Comparison of ENCODE assay signal across 16 cellular contexts in genomic region chr1:179001451-179001850, GRCh38. TPM values are rescaled to one million over a fixed set of nuclear protein-coding genes. Genes with fewer than 3 reads are reported as not detected.
A peak's percentile ranks its signal among the peaks of the same experiment; 100 is the strongest.
DNase-seq lines count a peak whose midpoint lies in the region; ATAC-seq, FAIRE-seq and TF ChIP-seq lines count a peak whose summit lies in the region.
"Had no signal": no experiment of that assay in that cellular context is flagged by ENCODE, and none has a peak within 500 bp of the region (broad histone marks: within the 10 kb centered on the region; RNA-seq: fewer than 3 reads in every experiment).

No MANE protein-coding gene starts in this region.

- H2BK5ac ChIP-seq in mesendoderm (ENCODE audit: low read length) = no peak overlapping the region

- H3K18ac ChIP-seq in mesendoderm (ENCODE audit: low read length) = no peak overlapping the region

- DNase-seq in activated CD4-positive, alpha-beta T cell treated with anti-CD3 and anti-CD28 coated beads, Interleukin-2, amount 10 ng/mL, durations not matched to agents 24 days and 14 days = peak; percentile 51
- DNase-seq in activated CD4-positive, alpha-beta T cell treated with anti-CD3 and anti-CD28 coated beads for 48 hours = no peak
- DNase-seq in K562 (ENCODE audit: extremely low read depth in 1 of 4, low spot score in 3 of 4) (no peak), mesendoderm (peak; percentile 7), NCI-H146 treated with DMSO at 0.1 percent for 48 hours (lab: John Stamatoyannopoulos, UW; ENCODE audit: unreplicated experiment) (no peak)
- DNase-seq: 8988T; C1 segment of cervical spinal cord; CD4-positive, alpha-beta T cell; DMS79; H7; IMR-90 had no signal

- TF ChIP-seq POLR2A in K562 (conservative IDR thresholded peaks at IDR 0.05) = no peak

- peaks cover 6% of the 10 kb centered on the region for H3K4me1 Mint-ChIP-seq in activated CD4-positive, alpha-beta T cell treated with anti-CD3 and anti-CD28 coated beads, Interleukin-2, amount 10 ng/mL, durations not matched to agents 24 days and 14 days

- H3K27me3 ChIP-seq in K562 (ENCODE audit: control insufficient read depth in 2 of 2, insufficient read depth in 2 of 2, low read length in 2 of 2) = no peaks in the 10 kb centered on the region
- no peaks in the 10 kb centered on the region for H3K27me3 ChIP-seq in mesendoderm (ENCODE audit: insufficient read depth, low read length, poor library complexity)

- ATAC-seq in K562 (no peak), GM19463 (IDR thresholded peaks at IDR 0.05; ENCODE audit: unreplicated experiment) (no peak), GM19035 (IDR thresholded peaks at IDR 0.05; ENCODE audit: unreplicated experiment) (no peak)

- intact Hi-C loops in activated CD4-positive, alpha-beta T cell treated with anti-CD3 and anti-CD28 coated beads, Interleukin-2, amount 10 ng/mL, durations not matched to agents 24 days and 14 days (cut with micrococcal nuclease) = loop anchor here (10.0 kb wide), 1 partner anchor 373 kb away; no protein-coding TSS in a partner anchor
- intact Hi-C loops in K562 (cut with micrococcal nuclease) = loop anchor here (10.0 kb wide), 1 partner anchor 697 kb away; no protein-coding TSS in a partner anchor

- in situ Hi-C loops in K562 (cut with MboI) = loop anchor here (10.0 kb wide), 1 partner anchor 467 kb away; no protein-coding TSS in a partner anchor

- no peak overlapping the region for H3K56ac ChIP-seq in mesendoderm (ENCODE audit: low read length)

- WGBS in K562 (ENCODE audit: insufficient coverage, low coverage, missing lambda C conversion rate) = 78% methylated on average over 1 of the region's 1 CpG
- WGBS in mesendoderm (ENCODE audit: extremely low coverage, insufficient coverage, low lambda C conversion rate) = no CpG with 5 or more reads among the region's 1 CpG

- H3K4me1 ChIP-seq in K562 (replicated peaks in 1 of 2; ENCODE audit: control insufficient read depth in 2 of 2, insufficient read depth in 2 of 2, low read length in 2 of 2) (peaks cover 6 to 11% of the 10 kb centered on the region in 2 experiments; a peak in 4 of 5 replicates), mesendoderm (ENCODE audit: control insufficient read depth, low read depth, low read length) (no peaks in the 10 kb centered on the region)

- no peak overlapping the region for H3K4me3 Mint-ChIP-seq in activated CD4-positive, alpha-beta T cell treated with anti-CD3 and anti-CD28 coated beads, Interleukin-2, amount 10 ng/mL, durations not matched to agents 24 days and 14 days
- H3K4me3 Mint-ChIP-seq: B cell; CD4-positive, alpha-beta T cell had no signal

- no peak overlapping the region for H3K23ac ChIP-seq in mesendoderm (ENCODE audit: low read length)

- no peak overlapping the region for H3K9ac ChIP-seq in K562 (ENCODE audit: insufficient read depth in 1 of 2, low read depth in 2 of 2, low read length in 2 of 2)
- no peak overlapping the region for H3K9ac ChIP-seq in mesendoderm (ENCODE audit: low read length)

- H3K9me1 ChIP-seq in K562 (ENCODE audit: control insufficient read depth, insufficient read depth, low read length) = peaks cover 4% of the 10 kb centered on the region

- no peak overlapping the region for H3K4me3 ChIP-seq in K562
- H3K4me3 ChIP-seq in mesendoderm (ENCODE audit: low read length) = no peak overlapping the region

- no peak overlapping the region for H3K27ac ChIP-seq in K562 (ENCODE audit: extremely low read depth, low read depth, low read length)
- no peak overlapping the region for H3K27ac ChIP-seq in mesendoderm (ENCODE audit: low read depth, low read length)

- H3K36me3 ChIP-seq in K562 (ENCODE audit: control insufficient read depth, insufficient read depth, low read length) (no peaks in the 10 kb centered on the region), mesendoderm (ENCODE audit: control insufficient read depth, insufficient read depth, low read length) (no peaks in the 10 kb centered on the region)

- no TSS peak for BruUV-seq in K562 (replicated peaks; lab: Mats Ljungman, UMichigan)

- no peak for FAIRE-seq in K562 (lab: Jason Lieb, UNC)
- FAIRE-seq: GM12891, GM19239 had no signal

- no peak for TF ChIP-seq RAD21 in K562 (CRISPR knock-in tag; conservative IDR thresholded peaks at IDR 0.05 in 1 of 2, IDR thresholded peaks at IDR 0.05 in 1 of 2)

- no peaks in the 10 kb centered on the region for H3K27me3 Mint-ChIP-seq in activated CD4-positive, alpha-beta T cell treated with anti-CD3 and anti-CD28 coated beads, Interleukin-2, amount 10 ng/mL, durations not matched to agents 24 days and 14 days
- H3K27me3 Mint-ChIP-seq: B cell; CD4-positive, alpha-beta T cell had no signal

- no peak overlapping the region for H4K8ac ChIP-seq in mesendoderm (ENCODE audit: low read depth, low read length)

- peak overlapping the region; percentile 27; the same call in 1 of the 2 replicates for H2AFZ ChIP-seq in K562 (ENCODE audit: low read depth, low read length)

- H3K79me2 ChIP-seq in K562 (ENCODE audit: control insufficient read depth, insufficient read depth, low read length) = no peaks in the 10 kb centered on the region
- H3K79me2 ChIP-seq in mesendoderm (ENCODE audit: control insufficient read depth, insufficient read depth, low read length) = no peaks in the 10 kb centered on the region

- no peaks in the 10 kb centered on the region for H3K79me1 ChIP-seq in mesendoderm (ENCODE audit: low read length)

- H2BK120ac ChIP-seq in mesendoderm (ENCODE audit: low read depth, low read length) = no peak overlapping the region

- no peaks in the 10 kb centered on the region for H3K36me3 Mint-ChIP-seq in activated CD4-positive, alpha-beta T cell treated with anti-CD3 and anti-CD28 coated beads, Interleukin-2, amount 10 ng/mL, durations not matched to agents 24 days and 14 days (ENCODE audit: low read depth)

- H3K4ac ChIP-seq in mesendoderm (ENCODE audit: low read depth, low read length) = no peak overlapping the region

- CTCF ChIA-PET in K562 (lab: Yijun Ruan, JAX; ENCODE audit: low intra/inter-chr PET ratio) = interaction anchor here (0.6 to 1.9 kb wide), 3 partner anchors 10 to 469 kb away, joined by 4 to 9 read pairs (median 4); no protein-coding TSS in a partner anchor

- H4K20me1 ChIP-seq in K562 (replicated peaks; ENCODE audit: control insufficient read depth, insufficient read depth, low read length) = no peaks in the 10 kb centered on the region

- no peak overlapping the region for H2BK15ac ChIP-seq in mesendoderm (replicated peaks; ENCODE audit: low read depth)

- no peak for TF ChIP-seq CTCF in K562 (IDR thresholded peaks at IDR 0.05 in 2 of 3, conservative IDR thresholded peaks at IDR 0.05 in 1 of 3; ENCODE audit: insufficient read depth in 2 of 3, low read depth in 1 of 3, low read length in 3 of 3)

- TF ChIP-seq EP300 in K562 (IDR thresholded peaks at IDR 0.05; ENCODE audit: low read length) = no peak

- no peaks in the 10 kb centered on the region for H3K9me3 Mint-ChIP-seq in activated CD4-positive, alpha-beta T cell treated with anti-CD3 and anti-CD28 coated beads, Interleukin-2, amount 10 ng/mL, durations not matched to agents 24 days and 14 days
- H3K9me3 Mint-ChIP-seq: CD4-positive, alpha-beta T cell had no signal

- H2AK5ac ChIP-seq in mesendoderm (ENCODE audit: low read length) = no peak overlapping the region

- no peaks in the 10 kb centered on the region for H3K9me3 ChIP-seq in K562 (replicated peaks; ENCODE audit: control insufficient read depth, insufficient read depth, low read depth, low read length)

- POLR2A ChIA-PET in K562 (lab: Yijun Ruan, JAX) = interaction anchor here (0.6 kb wide), 1 partner anchor 18 kb away, joined by 3 read pairs; no protein-coding TSS in a partner anchor

- H3K27ac Mint-ChIP-seq in activated CD4-positive, alpha-beta T cell treated with anti-CD3 and anti-CD28 coated beads, Interleukin-2, amount 10 ng/mL, durations not matched to agents 24 days and 14 days = no peak overlapping the region
- H3K27ac Mint-ChIP-seq: B cell; CD4-positive, alpha-beta T cell had no signal

- H4K5ac ChIP-seq in mesendoderm (ENCODE audit: low read length) = no peak overlapping the region

- H3K4me2 ChIP-seq in K562 (ENCODE audit: insufficient read depth, low read length) (no peak overlapping the region), mesendoderm (ENCODE audit: low read length) (no peak overlapping the region)

TF ChIP-seq in K562, 482 proteins besides CTCF, POLR2A, EP300 and RAD21 (continues in another document):
- TF ChIP-seq RBM25 (IDR thresholded peaks at IDR 0.05; ENCODE audit: low read depth, low read length, severe bottlenecking) (no peak), HMGN3 (IDR thresholded peaks at IDR 0.05; ENCODE audit: borderline replicate concordance, extremely low read depth, insufficient read length, low read depth, low read length) (no peak)

RNA-seq across cellular contexts. Expression of gene FAM20B, which starts 24.2 kb away (rescaled TPM):
- 40.4 and 45.2 TPM in 2 replicates for total RNA-seq in activated CD4-positive, alpha-beta T cell treated with anti-CD3 and anti-CD28 coated beads, Interleukin-2, amount 10 ng/mL, durations not matched to agents 24 days and 14 days
- total RNA-seq in K562 (2011; cell fraction: chromatin; rRNA removed; ENCODE audit: low replicate concordance) = 56.4 and 57.9 TPM in 2 replicates
- 30.9 and 35.8 TPM in 2 replicates for total RNA-seq in K562 (2011; cell fraction: nucleolus; rRNA removed)
- total RNA-seq in K562 (2011; cell fraction: nucleoplasm; rRNA removed) = 54.3 and 85.3 TPM in 2 replicates
- total RNA-seq in K562 (2014; rRNA removed) (28.9 and 32.8 TPM in 2 replicates), K562 (2014; rRNA removed; fragmentation: Illumina TruSeq; extraction: Trizol) (63.8 and 70.0 TPM in 2 replicates), K562 (2015; rRNA removed; fragmentation: Illumina TruSeq; extraction: Trizol) (51.2 and 56.6 TPM in 2 replicates), K562 (2021) (61.3 and 67.5 TPM in 2 replicates)
- polyA plus RNA-seq in K562 (2011; rRNA removed) (45.5 and 47.7 TPM in 2 replicates), K562 (2014; fragmentation: Illumina TruSeq; extraction: Trizol) (37.7 and 42.9 TPM in 2 replicates), K562 (2014; fragmentation: Nextera tagmentation; extraction: Ambion mirVana) (10 to 100 TPM in 1 of 2 experiments, 1 to 10 TPM in 1; 7.2 to 10.7 TPM), K562 (2014; rRNA removed) (25.5 and 29.2 TPM in 2 replicates)
- 16.7 and 30.0 TPM in 2 replicates for polyA plus RNA-seq in K562 (2011; cell fraction: cytosol; rRNA removed)
- 16.0 and 22.1 TPM in 2 replicates for polyA plus RNA-seq in K562 (2011; cell fraction: nucleus; rRNA removed)
- polyA plus RNA-seq in K562 (2012) = 24.4 and 27.6 TPM in 2 replicates
- 106 and 108 TPM in 2 replicates for polyA minus RNA-seq in K562 (2011; rRNA and poly(A)+ RNA removed)
- polyA minus RNA-seq in K562 (2011; cell fraction: cytosol; rRNA and poly(A)+ RNA removed) = 36.5 and 48.0 TPM in 2 replicates
- 9.8 and 19.0 TPM in 2 replicates for polyA minus RNA-seq in K562 (2011; cell fraction: nucleus; rRNA and poly(A)+ RNA removed)
- 20.1 TPM for polyA plus RNA-seq in mesendoderm (2013, experiment 1 of 2)
- polyA plus RNA-seq in mesendoderm (2013, experiment 2 of 2) = 19.7 TPM

Comparison
In these comparisons a context has a peak if more than half of its experiments do, and no peak if none do; other contexts are left out.
1. DNase-seq: peak in activated CD4-positive, alpha-beta T cell treated with anti-CD3 and anti-CD28 coated beads, Interleukin-2, amount 10 ng/mL, durations not matched to agents 24 days and 14 days (single experiment) and mesendoderm (single experiment); none in activated CD4-positive, alpha-beta T cell treated with anti-CD3 and anti-CD28 coated beads for 48 hours (single experiment), K562 (0 of 4) and NCI-H146 treated with DMSO at 0.1 percent for 48 hours (single experiment).